Comparison of ENCODE assay signal across 8 cellular contexts in the genomic region with DNA sequence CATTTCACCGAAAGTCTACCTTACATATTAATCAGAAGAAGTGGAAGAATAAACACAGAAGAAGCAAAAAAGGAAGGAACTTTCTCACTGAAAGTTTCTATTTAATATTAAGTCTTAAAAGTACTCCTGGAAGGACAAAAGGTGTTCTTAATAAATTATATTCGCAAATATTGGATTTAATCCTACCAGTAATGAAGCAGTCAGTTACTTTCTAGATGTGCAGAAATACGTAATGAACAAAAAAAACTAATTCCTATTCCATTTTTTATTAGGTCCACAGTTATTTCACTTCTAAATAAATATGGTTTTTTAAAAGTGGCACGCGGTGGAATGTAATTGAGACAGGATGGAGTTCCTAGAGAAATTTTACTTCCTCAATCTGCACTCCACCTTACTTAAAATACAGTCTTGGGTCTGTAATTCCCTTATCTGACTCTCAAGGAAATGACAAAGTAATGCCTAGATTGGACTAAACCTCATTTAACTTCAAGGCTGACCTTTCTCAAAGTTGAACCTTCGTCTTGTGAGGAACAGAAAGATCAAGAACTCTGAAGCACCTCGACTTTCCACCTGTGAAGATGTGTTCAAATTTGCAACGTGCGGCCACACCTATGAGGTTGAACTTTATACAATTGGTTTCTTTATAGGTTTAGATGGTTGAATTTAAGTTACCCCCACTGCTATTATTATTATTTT. TPM values are rescaled to one million over a fixed set of nuclear protein-coding genes. Genes with fewer than 3 reads are reported as not detected.
A peak's percentile ranks its signal among the peaks of the same experiment; 100 is the strongest.
DNase-seq lines count a peak whose midpoint lies in the region; ATAC-seq, FAIRE-seq and TF ChIP-seq lines count a peak whose summit lies in the region.

No MANE protein-coding gene starts in this region.

- H3K36me3 Mint-ChIP-seq in T-helper 2 cell treated with Interferon-gamma antibody and Interleukin-4, amounts not matched to agents 5 μg/mL and 100 μg/mL, for 36 hours (ENCODE audit: low read depth) = peaks cover 8% of the 10 kb centered on the region
- H3K36me3 Mint-ChIP-seq in activated B cell treated with CpG ODN at 0.5 μM for 24 hours (ENCODE audit: low read depth) = peaks cover 20% of the 10 kb centered on the region

- peak overlapping the region; percentile 68 for H3K4me3 Mint-ChIP-seq in T-helper 2 cell treated with Interferon-gamma antibody and Interleukin-4, amounts not matched to agents 5 μg/mL and 100 μg/mL, for 36 hours
- peak overlapping the region; percentile 87 for H3K4me3 Mint-ChIP-seq in activated B cell treated with CpG ODN at 0.5 μM for 24 hours

- no peak for DNase-seq in T-helper 2 cell treated with Interferon-gamma antibody and Interleukin-4, amounts not matched to agents 5 μg/mL and 100 μg/mL, for 36 hours (ENCODE audit: low spot score)
- no peak for DNase-seq in T-helper 2 cell
- no peak for DNase-seq in activated B cell treated with CpG ODN at 0.5 μM for 24 hours
- DNase-seq in substantia nigra (lab: John Stamatoyannopoulos, UW) = no peak
- no peak for DNase-seq in D721Med (ENCODE audit: insufficient read length, low spot score)
- DNase-seq in RCC 7860 (ENCODE audit: low spot score) = no peak

- peaks cover 25% of the 10 kb centered on the region for H3K4me1 ChIP-seq in iPS-18a (ENCODE audit: control insufficient read depth, low read depth, low read length)

- FAIRE-seq in D721Med (lab: Jason Lieb, UNC) (no peak), RCC 7860 (lab: Jason Lieb, UNC) (no peak)

- H3K27ac ChIP-seq in iPS-18a (ENCODE audit: low read length) (peak overlapping the region; percentile 63), substantia nigra (ENCODE audit: low read depth, low read length, poor library complexity, severe bottlenecking) (peak overlapping the region; percentile 85)

- H3K9me3 ChIP-seq in iPS-18a (ENCODE audit: control insufficient read depth, low read depth, low read length) = no peaks in the 10 kb centered on the region

- peaks cover 10% of the 10 kb centered on the region for H3K27me3 ChIP-seq in iPS-18a (ENCODE audit: control insufficient read depth, insufficient read depth, low read length)

- H3K27me3 Mint-ChIP-seq in T-helper 2 cell treated with Interferon-gamma antibody and Interleukin-4, amounts not matched to agents 5 μg/mL and 100 μg/mL, for 36 hours (ENCODE audit: low read depth) = peaks cover 7% of the 10 kb centered on the region
- H3K27me3 Mint-ChIP-seq in activated B cell treated with CpG ODN at 0.5 μM for 24 hours = no peaks in the 10 kb centered on the region

- H3K9me3 Mint-ChIP-seq in T-helper 2 cell treated with Interferon-gamma antibody and Interleukin-4, amounts not matched to agents 5 μg/mL and 100 μg/mL, for 36 hours = no peaks in the 10 kb centered on the region
- no peaks in the 10 kb centered on the region for H3K9me3 Mint-ChIP-seq in activated B cell treated with CpG ODN at 0.5 μM for 24 hours

- H3K9ac ChIP-seq in iPS-18a (ENCODE audit: low read length) = peak overlapping the region; percentile 65

- H3K4me3 ChIP-seq in iPS-18a (ENCODE audit: low read length) = peak overlapping the region; percentile 76

- TF ChIP-seq CTCF in activated B cell treated with CpG ODN at 0.5 μM for 24 hours (IDR thresholded peaks at IDR 0.05) (no peak), D721Med (IDR thresholded peaks at IDR 0.05; ENCODE audit: insufficient read depth, missing control alignments) (no peak)

- peaks cover 30% of the 10 kb centered on the region for H3K4me1 Mint-ChIP-seq in T-helper 2 cell treated with Interferon-gamma antibody and Interleukin-4, amounts not matched to agents 5 μg/mL and 100 μg/mL, for 36 hours (ENCODE audit: low read depth)
- peaks cover 42% of the 10 kb centered on the region for H3K4me1 Mint-ChIP-seq in activated B cell treated with CpG ODN at 0.5 μM for 24 hours

- intact Hi-C loops in activated B cell treated with CpG ODN at 0.5 μM for 24 hours (cut with micrococcal nuclease) = loop anchor here (1.0 to 2.0 kb wide), 9 partner anchors 81 to 1217 kb away; partner anchors contain the start of genes EFHC1, GCLC, GSTA4 and LRRC1

- POLR2A ChIA-PET in activated B cell treated with CpG ODN at 0.5 μM for 24 hours (lab: Charles Lee) = interaction anchor here (0.5 to 2.9 kb wide), 6 partner anchors 44 to 216 kb away, joined by 3 to 16 read pairs (median 4); partner anchors contain the start of genes EFHC1 and PAQR8

- H3K27ac Mint-ChIP-seq in T-helper 2 cell treated with Interferon-gamma antibody and Interleukin-4, amounts not matched to agents 5 μg/mL and 100 μg/mL, for 36 hours = no peak overlapping the region
- peak overlapping the region; percentile 83 for H3K27ac Mint-ChIP-seq in activated B cell treated with CpG ODN at 0.5 μM for 24 hours

- H3K36me3 ChIP-seq in iPS-18a (ENCODE audit: control insufficient read depth, low read depth, low read length) = no peaks in the 10 kb centered on the region

- CTCF ChIA-PET in activated B cell treated with CpG ODN at 0.5 μM for 24 hours (lab: Charles Lee) = interaction anchor here (1.4 to 2.5 kb wide), 2 partner anchors 19 to 158 kb away, joined by 4 to 9 read pairs; partner anchors contain the start of gene EFHC1

- ATAC-seq in activated B cell treated with CpG ODN at 0.5 μM for 24 hours (ENCODE audit: low read depth) (no peak), GM21619 (IDR thresholded peaks at IDR 0.05; ENCODE audit: unreplicated experiment) (no peak)

RNA-seq across cellular contexts. Expression of gene TRAM2, which starts 1.1 kb away (rescaled TPM):
- 9.1 and 9.9 TPM in 2 replicates for total RNA-seq in activated B cell treated with CpG ODN at 0.5 μM for 24 hours
